Comparison of ENCODE assay signal across 8 cellular contexts in the genomic region with DNA sequence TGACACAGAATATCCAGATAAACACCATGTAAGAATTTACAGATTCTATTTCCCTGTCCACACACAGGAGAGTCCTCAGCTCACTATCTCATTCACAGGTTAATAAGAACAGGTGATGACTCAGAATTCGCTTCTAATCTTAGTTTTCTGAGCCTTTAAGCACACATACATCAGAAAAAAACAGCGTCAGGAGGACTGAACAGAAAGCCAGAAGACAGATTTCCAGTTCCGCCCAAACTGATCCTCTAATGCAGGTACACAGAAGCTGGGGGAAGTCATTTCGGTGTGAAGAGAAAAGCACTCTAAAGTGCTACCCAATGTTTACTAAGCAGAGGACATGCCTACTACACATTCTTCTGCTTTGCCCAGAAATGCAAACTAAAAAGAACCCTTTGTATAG. TPM values are rescaled to one million over a fixed set of nuclear protein-coding genes. Genes with fewer than 3 reads are reported as not detected.
DNase-seq lines count a peak whose midpoint lies in the region; ATAC-seq, FAIRE-seq and TF ChIP-seq lines count a peak whose summit lies in the region.

No MANE protein-coding gene starts in this region.

- H3K36me3 ChIP-seq in bronchial epithelial cell (ENCODE audit: control insufficient read depth, insufficient read depth, low read length) (no peaks in the 10 kb centered on the region), mucosa of rectum (ENCODE audit: control insufficient read depth in 2 of 2, insufficient read depth in 2 of 2, low read length in 2 of 2) (no peaks in the 10 kb centered on the region)

- in situ Hi-C loops in Caki2 (cut with HindIII; ENCODE audit: low pct_unique_long_range_greater_than_20kb, low sequenced_read_pairs), result no loop called here

- ATAC-seq in HG02938 (IDR thresholded peaks at IDR 0.05; ENCODE audit: unreplicated experiment) (peak; percentile 26), omental fat pad (ENCODE audit: low FRiP score) (no peak)

- FAIRE-seq in bronchial epithelial cell (lab: Jason Lieb, UNC), result no peak

- no peaks in the 10 kb centered on the region for H3K9me3 ChIP-seq in mucosa of rectum (ENCODE audit: control insufficient read depth in 2 of 2, low read length in 2 of 2)

- H3K4me1 ChIP-seq in mucosa of rectum (ENCODE audit: control insufficient read depth in 2 of 2, insufficient read depth in 2 of 2, low read length in 2 of 2), result peaks cover 24 to 50% of the 10 kb centered on the region in 2 donors

- H3K9ac ChIP-seq in mucosa of rectum (ENCODE audit: low read depth in 1 of 2, low read length in 2 of 2), result peak overlapping the region; percentile 80 to 91

- TF ChIP-seq CTCF in bronchial epithelial cell (IDR thresholded peaks at IDR 0.05; ENCODE audit: insufficient read depth, low read length, severe bottlenecking) (no peak), omental fat pad (IDR thresholded peaks at IDR 0.05) (no peak)

- H3K27ac ChIP-seq in mucosa of rectum (ENCODE audit: low read depth in 2 of 2, low read length in 2 of 2) (peak overlapping the region; percentile 95 to 97), substantia nigra (ENCODE audit: low read depth, low read length, poor library complexity, severe bottlenecking) (no peak overlapping the region)

- peak; percentile 52 for DNase-seq in Caki2 (ENCODE audit: low read depth)
- peak; percentile 75 for DNase-seq in bronchial epithelial cell (ENCODE audit: low read depth)
- no peak for DNase-seq in activated gamma-delta T cell (lab: John Stamatoyannopoulos, UW)
- no peak for DNase-seq in omental fat pad (ENCODE audit: low spot score)
- no peak for DNase-seq in GOT3 (lab: John Stamatoyannopoulos, UW)
- no peak for DNase-seq in substantia nigra (lab: John Stamatoyannopoulos, UW)

- H3K27me3 ChIP-seq in bronchial epithelial cell (ENCODE audit: control insufficient read depth, insufficient read depth, low read length) (no peaks in the 10 kb centered on the region), mucosa of rectum (ENCODE audit: control insufficient read depth in 2 of 2, insufficient read depth in 2 of 2, low read length in 2 of 2) (no peaks in the 10 kb centered on the region)

- H3K4me3 ChIP-seq in bronchial epithelial cell (ENCODE audit: low read depth, low read length) (peak overlapping the region; percentile 73), mucosa of rectum (ENCODE audit: low read length in 2 of 2) (peak overlapping the region; percentile 89 to 96)

RNA-seq across cellular contexts. Expression of a gene that starts 1.6 kb away (rescaled TPM):
- 30.8 and 43.2 TPM in 2 replicates for total RNA-seq in Caki2 (2014; rRNA removed; shearing (Covaris generic); ENCODE audit: low replicate concordance)
- 37.6 and 58.8 TPM in 2 replicates for total RNA-seq in bronchial epithelial cell
- total RNA-seq in omental fat pad, result 100 to 1,000 TPM in 3 of 4 donors, 10 to 100 TPM in 1; 67.1 to 496 (median 126) TPM

Comparison
In these comparisons a context has a peak if more than half of its experiments do, and no peak if none do; other contexts are left out.
1. DNase-seq: peak in Caki2 (single experiment) and bronchial epithelial cell (single experiment); none in activated gamma-delta T cell (single experiment), omental fat pad (single experiment), GOT3 (single experiment) and substantia nigra (0 of 49).